In the genomic region with DNA sequence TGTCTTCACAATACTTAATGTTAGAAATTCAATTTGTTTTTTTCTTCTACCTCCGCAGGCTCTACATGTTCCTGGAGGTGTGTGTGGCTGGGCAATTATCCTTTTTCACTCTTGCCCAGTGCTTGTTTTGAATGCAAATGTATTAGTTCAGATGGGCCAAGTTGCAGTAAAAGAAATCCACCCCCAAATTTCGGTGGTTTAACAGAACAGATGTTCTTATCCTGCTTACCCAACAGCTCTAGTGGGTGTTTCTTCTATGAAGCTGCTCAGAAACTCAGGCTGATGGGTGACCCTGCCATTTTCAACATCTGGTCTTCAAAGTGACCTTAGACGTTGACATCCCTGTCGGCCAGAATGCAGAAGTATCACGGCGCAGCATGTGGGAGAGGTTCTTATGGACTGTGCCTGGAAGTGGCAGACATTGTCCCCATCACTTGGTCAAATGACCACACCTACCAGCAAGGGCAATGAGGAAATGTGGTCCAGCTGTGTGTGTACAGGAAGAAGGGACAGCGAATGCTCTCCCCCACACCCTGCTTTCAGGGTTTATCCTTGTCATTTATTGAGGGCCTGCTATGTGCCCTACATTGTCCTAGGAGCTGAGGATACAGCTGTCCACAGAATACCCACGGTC, we compare ENCODE assay signal across 13 cellular contexts.
"Had no signal": no experiment of that assay in that cellular context is flagged by ENCODE, and none has a peak within 500 bp of the region (broad histone marks: within the 10 kb centered on the region; RNA-seq: fewer than 3 reads in every experiment).

No MANE protein-coding gene starts in this region.

- H3K27ac ChIP-seq: adrenal gland, coronary artery, gastroesophageal sphincter, WERI-Rb-1 had no signal

- H3K9me3 Mint-ChIP-seq: stimulated activated effector memory CD8-positive, alpha-beta T cell treated with anti-CD3 and anti-CD28 coated beads, Interleukin-12 subunit alpha, Interleukin-12 subunit beta, amount 100 ng/mL, for 72 hours; type B pancreatic cell had no signal

- H3K4me1 ChIP-seq: adrenal gland had no signal

- H3K36me3 ChIP-seq: adrenal gland, gastroesophageal sphincter, WERI-Rb-1 had no signal

- H3K27ac Mint-ChIP-seq: stimulated activated effector memory CD8-positive, alpha-beta T cell treated with anti-CD3 and anti-CD28 coated beads, Interleukin-12 subunit alpha, Interleukin-12 subunit beta, amount 100 ng/mL, for 72 hours; type B pancreatic cell had no signal

- H3K27me3 ChIP-seq: adrenal gland, gastroesophageal sphincter had no signal

- DNase-seq: activated CD4-positive, alpha-beta T cell treated with anti-CD3 and anti-CD28 coated beads for 4 hours; activated naive CD4-positive, alpha-beta T cell treated with anti-CD3 and anti-CD28 coated beads, Interleukin-2, amount 50 U/mL, for 16 hours; adrenal gland; effector CD8-positive, alpha-beta T cell; kidney; left ventricle myocardium superior; mesendoderm had no signal

- H3K36me3 Mint-ChIP-seq: stimulated activated effector memory CD8-positive, alpha-beta T cell treated with anti-CD3 and anti-CD28 coated beads, Interleukin-12 subunit alpha, Interleukin-12 subunit beta, amount 100 ng/mL, for 72 hours; type B pancreatic cell had no signal

- ATAC-seq: gastroesophageal sphincter; left ventricle myocardium superior; stimulated activated effector memory CD8-positive, alpha-beta T cell treated with anti-CD3 and anti-CD28 coated beads, Interleukin-12 subunit alpha, Interleukin-12 subunit beta, amount 100 ng/mL, for 72 hours had no signal

- H3K9me3 ChIP-seq: adrenal gland had no signal

- H3K4me3 ChIP-seq: adrenal gland, coronary artery, gastroesophageal sphincter, skin epidermis had no signal

- H3K4me3 Mint-ChIP-seq: stimulated activated effector memory CD8-positive, alpha-beta T cell treated with anti-CD3 and anti-CD28 coated beads, Interleukin-12 subunit alpha, Interleukin-12 subunit beta, amount 100 ng/mL, for 72 hours; type B pancreatic cell had no signal
